ENCODE assay signal across 15 cellular contexts in the genomic region with DNA sequence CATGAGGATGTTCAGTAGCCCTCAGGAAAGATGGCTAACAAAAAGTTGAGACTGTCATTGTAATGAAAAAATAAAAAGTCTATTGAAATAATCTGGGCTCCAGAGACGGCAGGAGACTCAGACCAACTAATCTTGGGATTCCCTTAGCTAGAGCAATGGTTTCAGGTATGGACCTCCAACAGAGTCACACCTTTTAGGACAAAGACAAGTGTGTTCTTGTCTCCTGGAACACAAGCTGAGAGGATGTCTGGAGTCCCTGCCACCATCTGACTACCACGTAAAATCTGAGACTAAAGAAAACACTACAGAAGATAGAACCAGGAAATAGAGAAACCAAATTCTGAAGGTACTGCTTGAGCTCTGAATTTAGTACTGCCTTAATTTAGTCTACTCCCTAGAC.
"Had no signal": no experiment of that assay in that cellular context is flagged by ENCODE, and none has a peak within 500 bp of the region (broad histone marks: within the 10 kb centered on the region; RNA-seq: fewer than 3 reads in every experiment).

No MANE protein-coding gene starts in this region.

- H3K9me3 Mint-ChIP-seq: activated CD8-positive, alpha-beta T cell treated with anti-CD3 and anti-CD28 coated beads for 36 hours; activated naive CD8-positive, alpha-beta T cell treated with anti-CD3 and anti-CD28 coated beads, Interleukin-2, amount 50 U/mL, for 24 hours; activated T-helper 1 cell treated with anti-CD3 and anti-CD28 coated beads, Interleukin-12 subunit alpha, Interleukin-12 subunit beta, Interleukin-2, Interleukin-4 antibody, amounts not matched to agents 30 ng/mL and 10 ng/mL and 1 ng/mL, durations not matched to agents 14 hours and 24 hours and 36 hours; natural killer cell treated with Interleukin-12 subunit alpha and Interleukin-12 subunit beta and Interleukin-15 and Interleukin-18, amount 100 ng/mL, for 72 hours had no signal

- DNase-seq: activated CD8-positive, alpha-beta memory T cell treated with anti-CD3 and anti-CD28 coated beads, Interleukin-2, amount 50 U/mL, for 48 hours; activated CD8-positive, alpha-beta T cell treated with anti-CD3 and anti-CD28 coated beads for 36 hours; activated naive CD4-positive, alpha-beta T cell treated with Interleukin-2 at 50 U/mL for 16 hours; activated naive CD8-positive, alpha-beta T cell treated with anti-CD3 and anti-CD28 coated beads, Interleukin-2, amount 50 U/mL, for 24 hours; nucleus accumbens; psoas muscle; right lobe of liver; T-helper 9 cell; tibial artery; uterus had no signal

- H3K27ac ChIP-seq: ascending aorta, psoas muscle, right lobe of liver, tibial artery, uterus had no signal

- H3K27me3 ChIP-seq: ascending aorta, right lobe of liver, tibial artery, uterus had no signal

- H3K4me3 ChIP-seq: ascending aorta, psoas muscle, right lobe of liver, tibial artery, uterus had no signal

- ATAC-seq: activated CD8-positive, alpha-beta T cell treated with anti-CD3 and anti-CD28 coated beads for 36 hours; activated naive CD8-positive, alpha-beta T cell treated with anti-CD3 and anti-CD28 coated beads, Interleukin-2, amount 50 U/mL, for 24 hours; natural killer cell treated with Interleukin-12 subunit alpha and Interleukin-12 subunit beta and Interleukin-15 and Interleukin-18, amount 100 ng/mL, for 72 hours; psoas muscle; right lobe of liver; stimulated activated effector memory CD8-positive, alpha-beta T cell treated with anti-CD3 and anti-CD28 coated beads, Interleukin-12 subunit alpha, Interleukin-12 subunit beta, amount 100 ng/mL, for 72 hours had no signal

- H3K4me1 Mint-ChIP-seq: stimulated activated effector memory CD8-positive, alpha-beta T cell treated with anti-CD3 and anti-CD28 coated beads, Interleukin-12 subunit alpha, Interleukin-12 subunit beta, amount 100 ng/mL, for 72 hours had no signal

- FAIRE-seq: colon had no signal

- H3K9me3 ChIP-seq: ascending aorta, psoas muscle, right lobe of liver, tibial artery, uterus had no signal

- H3K4me1 ChIP-seq: ascending aorta, psoas muscle, tibial artery, uterus had no signal

- H3K36me3 Mint-ChIP-seq: stimulated activated effector memory CD8-positive, alpha-beta T cell treated with anti-CD3 and anti-CD28 coated beads, Interleukin-12 subunit alpha, Interleukin-12 subunit beta, amount 100 ng/mL, for 72 hours had no signal

- H3K27ac Mint-ChIP-seq: activated CD8-positive, alpha-beta T cell treated with anti-CD3 and anti-CD28 coated beads for 36 hours; activated naive CD8-positive, alpha-beta T cell treated with anti-CD3 and anti-CD28 coated beads, Interleukin-2, amount 50 U/mL, for 24 hours; activated T-helper 1 cell treated with anti-CD3 and anti-CD28 coated beads, Interleukin-12 subunit alpha, Interleukin-12 subunit beta, Interleukin-2, Interleukin-4 antibody, amounts not matched to agents 30 ng/mL and 10 ng/mL and 1 ng/mL, durations not matched to agents 14 hours and 24 hours and 36 hours; natural killer cell treated with Interleukin-12 subunit alpha and Interleukin-12 subunit beta and Interleukin-15 and Interleukin-18, amount 100 ng/mL, for 72 hours; stimulated activated effector memory CD8-positive, alpha-beta T cell treated with anti-CD3 and anti-CD28 coated beads, Interleukin-12 subunit alpha, Interleukin-12 subunit beta, amount 100 ng/mL, for 72 hours had no signal

- H3K4me3 Mint-ChIP-seq: activated CD8-positive, alpha-beta T cell treated with anti-CD3 and anti-CD28 coated beads for 36 hours; activated naive CD8-positive, alpha-beta T cell treated with anti-CD3 and anti-CD28 coated beads, Interleukin-2, amount 50 U/mL, for 24 hours; activated T-helper 1 cell treated with anti-CD3 and anti-CD28 coated beads, Interleukin-12 subunit alpha, Interleukin-12 subunit beta, Interleukin-2, Interleukin-4 antibody, amounts not matched to agents 30 ng/mL and 10 ng/mL and 1 ng/mL, durations not matched to agents 14 hours and 24 hours and 36 hours; natural killer cell treated with Interleukin-12 subunit alpha and Interleukin-12 subunit beta and Interleukin-15 and Interleukin-18, amount 100 ng/mL, for 72 hours; stimulated activated effector memory CD8-positive, alpha-beta T cell treated with anti-CD3 and anti-CD28 coated beads, Interleukin-12 subunit alpha, Interleukin-12 subunit beta, amount 100 ng/mL, for 72 hours had no signal

- H3K36me3 ChIP-seq: ascending aorta, right lobe of liver, tibial artery, uterus had no signal
